Comparison of ENCODE assay signal across 15 cellular contexts in genomic region chr5:90017236-90017635, GRCh38.
"Had no signal": no experiment of that assay in that cellular context is flagged by ENCODE, and none has a peak within 500 bp of the region (broad histone marks: within the 10 kb centered on the region; RNA-seq: fewer than 3 reads in every experiment).

No MANE protein-coding gene starts in this region.

- H3K27me3 ChIP-seq: esophagus muscularis mucosa, hepatocyte, left lung, thyroid gland, uterus had no signal

- H3K9me3 ChIP-seq: esophagus muscularis mucosa, left lung, mucosa of descending colon, thyroid gland, uterus had no signal

- H3K4me3 ChIP-seq: esophagus muscularis mucosa, hepatocyte, left lung, mucosa of descending colon, thyroid gland, uterus had no signal

- ATAC-seq: left lung; mucosa of descending colon; naive thymus-derived CD4-positive, alpha-beta T cell; stimulated activated memory B cell treated with anti-CD40 and anti-IgM and Interleukin-4, amounts not matched to agents 10 μg/mL and 1 μg/mL and 100 μg/mL, for 72 hours had no signal

- H3K36me3 ChIP-seq: esophagus muscularis mucosa, left lung, thyroid gland, uterus had no signal

- DNase-seq: activated CD4-positive, alpha-beta T cell treated with anti-CD3 and anti-CD28 coated beads, Interleukin-2, amount 50 U/mL, for 48 hours; activated CD4-positive, CD25-positive, alpha-beta regulatory T cell treated with anti-CD3 and anti-CD28 coated beads, Interleukin-2, amount 50 U/mL, for 72 hours; activated naive CD4-positive, alpha-beta T cell treated with anti-CD3 and anti-CD28 coated beads, Interleukin-2, amount 10 ng/mL, durations not matched to agents 7 days and 5 days; islet precursor cell; left lung; mammary epithelial cell; mucosa of descending colon; naive thymus-derived CD4-positive, alpha-beta T cell; retina; stimulated activated CD4-positive, alpha-beta T cell treated with anti-CD3 and anti-CD28 coated beads, Interleukin-2, amount 100 ng/mL, for 48 hours; thyroid gland; uterus had no signal

- H2AFZ ChIP-seq: hepatocyte had no signal

- H3K27ac ChIP-seq: esophagus muscularis mucosa, hepatocyte, left lung, thyroid gland had no signal

- H3K4me2 ChIP-seq: hepatocyte had no signal

- H3K4me1 ChIP-seq: uterus had no signal
